ENCODE assay signal across 17 cellular contexts in genomic region chr5:8517461-8517860, GRCh38.
DNase-seq lines count a peak whose midpoint lies in the region; ATAC-seq, FAIRE-seq and TF ChIP-seq lines count a peak whose summit lies in the region.
"Had no signal": no experiment of that assay in that cellular context is flagged by ENCODE, and none has a peak within 500 bp of the region (broad histone marks: within the 10 kb centered on the region; RNA-seq: fewer than 3 reads in every experiment).

No MANE protein-coding gene starts in this region.

- ATAC-seq in HG03432 (IDR thresholded peaks at IDR 0.05; ENCODE audit: unreplicated experiment) (peak; percentile 54), K562 (no peak), HG03039 (IDR thresholded peaks at IDR 0.05; ENCODE audit: unreplicated experiment) (no peak)
- ATAC-seq: heart right ventricle; stimulated activated memory B cell treated with anti-CD40 and anti-IgM and Interleukin-4, amounts not matched to agents 10 μg/mL and 1 μg/mL and 100 μg/mL, for 72 hours had no signal

- no peak overlapping the region for H3K9ac ChIP-seq in K562 (ENCODE audit: insufficient read depth in 1 of 2, low read depth in 2 of 2, low read length in 2 of 2)

- TF ChIP-seq CTCF in K562 (IDR thresholded peaks at IDR 0.05 in 2 of 3, conservative IDR thresholded peaks at IDR 0.05 in 1 of 3; ENCODE audit: insufficient read depth in 2 of 3, low read depth in 1 of 3, low read length in 3 of 3) = no peak

- H3K4me1 ChIP-seq in K562 (replicated peaks in 1 of 2; ENCODE audit: control insufficient read depth in 2 of 2, insufficient read depth in 2 of 2, low read length in 2 of 2) = no peaks in the 10 kb centered on the region
- H3K4me1 ChIP-seq: heart right ventricle, tibial nerve had no signal

- no peak for TF ChIP-seq POLR2A in K562 (conservative IDR thresholded peaks at IDR 0.05)

- CTCF ChIA-PET in K562 (lab: Yijun Ruan, JAX; ENCODE audit: low intra/inter-chr PET ratio) = no interaction called here

- in situ Hi-C loops in K562 (cut with MboI) = no loop called here

- POLR2A ChIA-PET in K562 (lab: Yijun Ruan, JAX) = no interaction called here

- no peak for FAIRE-seq in K562 (lab: Jason Lieb, UNC)

- no TSS peak for BruUV-seq in K562 (replicated peaks; lab: Mats Ljungman, UMichigan)

- H3K79me2 ChIP-seq in K562 (ENCODE audit: control insufficient read depth, insufficient read depth, low read length) = no peaks in the 10 kb centered on the region

- no peaks in the 10 kb centered on the region for H3K9me1 ChIP-seq in K562 (ENCODE audit: control insufficient read depth, insufficient read depth, low read length)

- no peak overlapping the region for H3K27ac ChIP-seq in K562 (ENCODE audit: extremely low read depth, low read depth, low read length)
- H3K27ac ChIP-seq: heart right ventricle, SK-N-MC, tibial nerve, VCaP had no signal

- no peak for TF ChIP-seq EP300 in K562 (IDR thresholded peaks at IDR 0.05; ENCODE audit: low read length)

- H2AFZ ChIP-seq in K562 (ENCODE audit: low read depth, low read length) = no peak overlapping the region

- no peak overlapping the region for H3K4me3 ChIP-seq in K562
- H3K4me3 ChIP-seq: heart right ventricle, tibial nerve had no signal

- no peaks in the 10 kb centered on the region for H3K36me3 ChIP-seq in K562 (ENCODE audit: control insufficient read depth, insufficient read depth, low read length)
- H3K36me3 ChIP-seq: heart right ventricle, tibial nerve had no signal

- intact Hi-C loops in K562 (cut with micrococcal nuclease) = no loop called here

- H3K27me3 ChIP-seq in K562 (ENCODE audit: control insufficient read depth in 2 of 2, insufficient read depth in 2 of 2, low read length in 2 of 2) = no peaks in the 10 kb centered on the region
- H3K27me3 ChIP-seq: tibial nerve had no signal

- H3K9me3 ChIP-seq in K562 (replicated peaks; ENCODE audit: control insufficient read depth, insufficient read depth, low read depth, low read length) = no peaks in the 10 kb centered on the region
- H3K9me3 ChIP-seq: tibial nerve had no signal

- H4K20me1 ChIP-seq in K562 (replicated peaks; ENCODE audit: control insufficient read depth, insufficient read depth, low read length) = no peaks in the 10 kb centered on the region

- H3K4me2 ChIP-seq in K562 (ENCODE audit: insufficient read depth, low read length) = no peak overlapping the region

- DNase-seq in NOMO-1 (lab: John Stamatoyannopoulos, UW; ENCODE audit: unreplicated experiment in 2 of 2) = peak; percentile 23 to 60
- DNase-seq in K562 (ENCODE audit: extremely low read depth in 1 of 4, low spot score in 3 of 4) = no peak
- peak; percentile 9 for DNase-seq in myocyte (ENCODE audit: low read depth)
- no peak for DNase-seq in cerebellar cortex (ENCODE audit: low spot score)
- DNase-seq in stimulated activated CD4-positive, alpha-beta T cell treated with anti-CD3 and anti-CD28 coated beads, Interleukin-12 subunit alpha, Interleukin-12 subunit beta, amount 100 ng/mL, for 4 hours = no peak
- no peak for DNase-seq in RKO (ENCODE audit: low spot score)
- DNase-seq: activated CD8-positive, alpha-beta memory T cell treated with anti-CD3 and anti-CD28 coated beads for 24 hours; DMS153; erythroblast; heart right ventricle; NCI-H1105 treated with DMSO at 0.1 percent for 48 hours had no signal

- TF ChIP-seq RAD21 in K562 (CRISPR knock-in tag; conservative IDR thresholded peaks at IDR 0.05 in 1 of 2, IDR thresholded peaks at IDR 0.05 in 1 of 2) = no peak

- WGBS in K562 (ENCODE audit: insufficient coverage, low coverage, missing lambda C conversion rate) = 2% methylated on average over 6 of the region's 6 CpGs

TF ChIP-seq in K562, 482 proteins besides CTCF, POLR2A, EP300 and RAD21:
- TF ChIP-seq JUND (IDR thresholded peaks at IDR 0.05; ENCODE audit: borderline replicate concordance, low read depth, low read length) (no peak), JUND (tag; IDR thresholded peaks at IDR 0.05; ENCODE audit: borderline replicate concordance, low read depth, low read length) (0 out of 3 replicates have a peak, but pooled peaks have one; percentile 39), ZNF431 (CRISPR knock-in tag; IDR thresholded peaks at IDR 0.05) (peak; percentile 81), HEY1 (CRISPR knock-in tag; IDR thresholded peaks at IDR 0.05; ENCODE audit: borderline replicate concordance) (no peak), TBP (optimal IDR thresholded peaks at IDR 0.05; ENCODE audit: low read depth, low read length) (no peak), FOSL1 (tag; conservative IDR thresholded peaks at IDR 0.05) (0 out of 2 replicates have a peak, but pooled peaks have one; percentile 23)

Comparison
In these comparisons a context has a peak if more than half of its experiments do, and no peak if none do; other contexts are left out.
1. DNase-seq: peak in NOMO-1 (2 of 2) and myocyte (single experiment); none in K562 (0 of 4), cerebellar cortex (single experiment), stimulated activated CD4-positive, alpha-beta T cell treated with anti-CD3 and anti-CD28 coated beads, Interleukin-12 subunit alpha, Interleukin-12 subunit beta, amount 100 ng/mL, for 4 hours (single experiment) and RKO (single experiment).